Comparison of ENCODE assay signal across 28 cellular contexts in genomic region chr5:137389042-137389441, GRCh38.
"Had no signal": no experiment of that assay in that cellular context is flagged by ENCODE, and none has a peak within 500 bp of the region (broad histone marks: within the 10 kb centered on the region; RNA-seq: fewer than 3 reads in every experiment).

No MANE protein-coding gene starts in this region.

- ATAC-seq: activated CD8-positive, alpha-beta memory T cell treated with anti-CD3 and anti-CD28 coated beads, Interleukin-2, amount 10 ng/mL, durations not matched to agents 7 days and 5 days; activated CD8-positive, alpha-beta T cell treated with anti-CD3 and anti-CD28 coated beads, Interleukin-2, amount 10 ng/mL, durations not matched to agents 7 days and 5 days; activated naive CD8-positive, alpha-beta T cell treated with anti-CD3 and anti-CD28 coated beads, Interleukin-2, amount 50 U/mL, for 24 hours; effector memory CD8-positive, alpha-beta T cell; natural killer cell; T-helper 17 cell had no signal

- DNase-seq: activated B cell treated with CpG ODN at 0.5 μM for 24 hours; activated CD4-positive, alpha-beta T cell treated with anti-CD3 and anti-CD28 coated beads, Interleukin-2, amount 50 U/mL, for 1 hour; activated CD8-positive, alpha-beta memory T cell treated with anti-CD3 and anti-CD28 coated beads, Interleukin-2, amount 10 ng/mL, durations not matched to agents 7 days and 5 days; activated CD8-positive, alpha-beta T cell treated with anti-CD3 and anti-CD28 coated beads, Interleukin-2, amount 10 ng/mL, durations not matched to agents 7 days and 5 days; activated naive CD8-positive, alpha-beta T cell treated with anti-CD3 and anti-CD28 coated beads, Interleukin-2, amount 50 U/mL, for 24 hours; activated T-cell treated with anti-CD3 and anti-CD28 coated beads, Interleukin-2, amount 50 U/mL, for 48 hours; amygdala; cerebellar nuclear complex; effector memory CD8-positive, alpha-beta T cell; erythroblast; head of caudate nucleus; hypothalamus; immature natural killer cell; kidney; mesendoderm; natural killer cell; posterior cingulate gyrus; retina; SK-N-SH; stimulated activated CD4-positive, alpha-beta T cell treated with anti-CD3 and anti-CD28 coated beads, Interleukin-15, amount 100 ng/mL, for 24 hours; stimulated activated naive CD4-positive, alpha-beta T cell; T-helper 17 cell; T1000; testis; trophoblast cell had no signal

- H3K9me3 ChIP-seq: SK-N-SH, testis had no signal

- H3K4me1 ChIP-seq: neural progenitor cell, testis had no signal

- H3K4me3 ChIP-seq: coronary artery, lung, neural progenitor cell, testis had no signal

- H3K27ac ChIP-seq: coronary artery, neural progenitor cell, testis had no signal

- H3K27me3 ChIP-seq: neural progenitor cell, testis had no signal
